ENCODE assay signal across 1 cellular context in genomic region chr3:122084795-122085194, GRCh38.
A peak's percentile ranks its signal among the peaks of the same experiment; 100 is the strongest.
TF ChIP-seq lines count a peak whose summit lies in the region.

No MANE protein-coding gene starts in this region.

TF ChIP-seq in GM12878, 131 proteins besides CTCF, POLR2A, EP300 and RAD21:
- peak; percentile 90 for TF ChIP-seq ZNF24 (IDR thresholded peaks at IDR 0.05)
- TF ChIP-seq E2F8 (IDR thresholded peaks at IDR 0.05; ENCODE audit: low read depth, partially characterized antibody): no peak
